Comparison of ENCODE assay signal across 11 cellular contexts in genomic region chr4:7971881-7972500, GRCh38. TPM values are rescaled to one million over a fixed set of nuclear protein-coding genes. Genes with fewer than 3 reads are reported as not detected.
DNase-seq lines count a peak whose midpoint lies in the region; ATAC-seq and TF ChIP-seq lines count a peak whose summit lies in the region.
"Had no signal": no experiment of that assay in that cellular context is flagged by ENCODE, and none has a peak within 500 bp of the region (broad histone marks: within the 10 kb centered on the region; RNA-seq: fewer than 3 reads in every experiment).

No MANE protein-coding gene starts in this region.

- peak overlapping the region; percentile 82 for H3K27ac Mint-ChIP-seq in CD8-positive, alpha-beta T cell
- H3K27ac Mint-ChIP-seq in MCF 10A (ENCODE audit: low read depth, unreplicated experiment): peak overlapping the region; percentile 79
- peak overlapping the region; percentile 15 to 100 (median 77) for H3K27ac Mint-ChIP-seq in naive thymus-derived CD4-positive, alpha-beta T cell
- no peak overlapping the region for H3K27ac Mint-ChIP-seq in endothelial cell (ENCODE audit: unreplicated experiment)
- H3K27ac Mint-ChIP-seq: activated B cell treated with CpG ODN at 0.5 μM for 24 hours had no signal

- H3K27me3 ChIP-seq in CD8-positive, alpha-beta T cell (ENCODE audit: insufficient read depth, low read length): no peaks in the 10 kb centered on the region
- no peaks in the 10 kb centered on the region for H3K27me3 ChIP-seq in naive thymus-derived CD4-positive, alpha-beta T cell (ENCODE audit: control insufficient read depth in 2 of 2, insufficient read depth in 2 of 2, low read length in 2 of 2)

- H3K4me1 ChIP-seq in CD8-positive, alpha-beta T cell (ENCODE audit: insufficient read depth, low read length): peaks cover 46% of the 10 kb centered on the region
- peaks cover 21 to 40% of the 10 kb centered on the region in 2 donors for H3K4me1 ChIP-seq in naive thymus-derived CD4-positive, alpha-beta T cell (ENCODE audit: control insufficient read depth in 2 of 2, insufficient read depth in 2 of 2, low read length in 2 of 2)

- no peak overlapping the region for H3K4me3 ChIP-seq in CD8-positive, alpha-beta T cell (ENCODE audit: low read depth, low read length)
- H3K4me3 ChIP-seq in naive thymus-derived CD4-positive, alpha-beta T cell (ENCODE audit: low read length): no peak overlapping the region

- no TSS peak for BruUV-seq in MCF 10A (replicated peaks; lab: Mats Ljungman, UMichigan)

- H3K4me3 Mint-ChIP-seq in CD8-positive, alpha-beta T cell: no peak overlapping the region
- no peak overlapping the region for H3K4me3 Mint-ChIP-seq in MCF 10A (ENCODE audit: unreplicated experiment)
- H3K4me3 Mint-ChIP-seq in naive thymus-derived CD4-positive, alpha-beta T cell: peak overlapping the region in 9 of 10 donors; percentile 7 to 100 (median 58)
- H3K4me3 Mint-ChIP-seq in endothelial cell (ENCODE audit: unreplicated experiment): no peak overlapping the region
- H3K4me3 Mint-ChIP-seq: activated B cell treated with CpG ODN at 0.5 μM for 24 hours had no signal

- CTCF ChIA-PET in CD8-positive, alpha-beta T cell (lab: Charles Lee): interaction anchor here (1.3 to 2.0 kb wide), 2 partner anchors 15 to 128 kb away, joined by 3 to 5 read pairs; no protein-coding TSS in a partner anchor
- CTCF ChIA-PET in MCF 10A (lab: Yijun Ruan, JAX): no interaction called here
- CTCF ChIA-PET in naive thymus-derived CD4-positive, alpha-beta T cell (lab: Charles Lee): no interaction called here

- H3K27ac ChIP-seq in CD8-positive, alpha-beta T cell (ENCODE audit: low read depth, low read length): peak overlapping the region; percentile 27
- no peak overlapping the region for H3K27ac ChIP-seq in naive thymus-derived CD4-positive, alpha-beta T cell (ENCODE audit: low read depth, low read length)

- TF ChIP-seq CTCF in CD8-positive, alpha-beta T cell (IDR thresholded peaks at IDR 0.05): no peak
- TF ChIP-seq CTCF in MCF 10A (IDR thresholded peaks at IDR 0.05; ENCODE audit: unreplicated experiment): no peak
- TF ChIP-seq CTCF in endothelial cell (IDR thresholded peaks at IDR 0.05; ENCODE audit: unreplicated experiment): no peak

- no peaks in the 10 kb centered on the region for H3K27me3 Mint-ChIP-seq in CD8-positive, alpha-beta T cell (ENCODE audit: low read depth)
- no peaks in the 10 kb centered on the region for H3K27me3 Mint-ChIP-seq in MCF 10A (ENCODE audit: insufficient read depth, unreplicated experiment)
- H3K27me3 Mint-ChIP-seq in naive thymus-derived CD4-positive, alpha-beta T cell: peaks cover 0 to 3% (median 0%) of the 10 kb centered on the region in 5 donors
- H3K27me3 Mint-ChIP-seq in endothelial cell (ENCODE audit: unreplicated experiment): peaks cover 11% of the 10 kb centered on the region

- H3K9me3 ChIP-seq in CD8-positive, alpha-beta T cell (ENCODE audit: low read length): no peaks in the 10 kb centered on the region
- H3K9me3 ChIP-seq in naive thymus-derived CD4-positive, alpha-beta T cell (ENCODE audit: control insufficient read depth in 2 of 3, low read length in 3 of 3): no peaks in the 10 kb centered on the region

- DNase-seq in CD8-positive, alpha-beta T cell: no peak
- peak; percentile 20 for DNase-seq in NCI-H226
- peak; percentile 36 for DNase-seq in MCF 10A (ENCODE audit: unreplicated experiment)
- DNase-seq in naive thymus-derived CD4-positive, alpha-beta T cell: no peak
- no peak for DNase-seq in endothelial cell (ENCODE audit: low spot score)
- DNase-seq in amniotic stem cell (lab: John Stamatoyannopoulos, UW): no peak
- DNase-seq in LoVo (ENCODE audit: low spot score): no peak
- no peak for DNase-seq in midbrain (lab: John Stamatoyannopoulos, UW)
- DNase-seq: activated B cell treated with CpG ODN at 0.5 μM for 24 hours, DMS153, GOT3 had no signal

- no peaks in the 10 kb centered on the region for H3K36me3 ChIP-seq in CD8-positive, alpha-beta T cell (ENCODE audit: insufficient read depth, low read length)
- no peaks in the 10 kb centered on the region for H3K36me3 ChIP-seq in naive thymus-derived CD4-positive, alpha-beta T cell (ENCODE audit: control insufficient read depth in 2 of 3, insufficient read depth in 3 of 3, low read length in 3 of 3)

- ATAC-seq in CD8-positive, alpha-beta T cell: no peak
- ATAC-seq in naive thymus-derived CD4-positive, alpha-beta T cell: no peak

- POLR2A ChIA-PET in CD8-positive, alpha-beta T cell (lab: Charles Lee): no interaction called here
- POLR2A ChIA-PET in MCF 10A (lab: Yijun Ruan, JAX): no interaction called here
- POLR2A ChIA-PET in naive thymus-derived CD4-positive, alpha-beta T cell (lab: Charles Lee): interaction anchor here (0.6 to 1.6 kb wide), 2 partner anchors 32 to 128 kb away, joined by 3 read pairs; partner anchors contain the start of gene AFAP1

- intact Hi-C loops in CD8-positive, alpha-beta T cell (cut with DNase I, micrococcal nuclease): loop anchor here in 1 of 2 experiments (5.0 kb wide), 1 partner anchor 35 kb away; the partner anchor contains the start of gene AFAP1
- intact Hi-C loops in MCF 10A (cut with micrococcal nuclease): no loop called here
- intact Hi-C loops in naive thymus-derived CD4-positive, alpha-beta T cell (cut with micrococcal nuclease): loop anchor here in 1 of 2 donors (5.0 kb wide), 1 partner anchor 170 kb away; no protein-coding TSS in a partner anchor

- H3K4me1 Mint-ChIP-seq in CD8-positive, alpha-beta T cell (ENCODE audit: low read depth): peaks cover 32% of the 10 kb centered on the region
- H3K4me1 Mint-ChIP-seq in MCF 10A (ENCODE audit: insufficient read depth, unreplicated experiment): peaks cover 51% of the 10 kb centered on the region
- H3K4me1 Mint-ChIP-seq in naive thymus-derived CD4-positive, alpha-beta T cell: peaks cover 24 to 67% (median 37%) of the 10 kb centered on the region in 7 donors
- peaks cover 30% of the 10 kb centered on the region for H3K4me1 Mint-ChIP-seq in endothelial cell (ENCODE audit: unreplicated experiment)

- H3K9me3 Mint-ChIP-seq in CD8-positive, alpha-beta T cell: no peaks in the 10 kb centered on the region
- H3K9me3 Mint-ChIP-seq in MCF 10A (ENCODE audit: unreplicated experiment) (no peaks in the 10 kb centered on the region), endothelial cell (ENCODE audit: unreplicated experiment) (no peaks in the 10 kb centered on the region)
- peaks cover 0 to 6% (median 0%) of the 10 kb centered on the region in 11 donors for H3K9me3 Mint-ChIP-seq in naive thymus-derived CD4-positive, alpha-beta T cell

- peaks cover 3% of the 10 kb centered on the region for H3K36me3 Mint-ChIP-seq in CD8-positive, alpha-beta T cell
- H3K36me3 Mint-ChIP-seq in MCF 10A (ENCODE audit: insufficient read depth, unreplicated experiment): peaks cover 5% of the 10 kb centered on the region
- peaks cover 0 to 28% (median 0%) of the 10 kb centered on the region in 5 donors for H3K36me3 Mint-ChIP-seq in naive thymus-derived CD4-positive, alpha-beta T cell
- peaks cover 8% of the 10 kb centered on the region for H3K36me3 Mint-ChIP-seq in endothelial cell (ENCODE audit: low read depth, unreplicated experiment)

RNA-seq across cellular contexts. Expression of gene AFAP1, which starts 32.3 kb away (rescaled TPM):
- 10 to 100 TPM; 13.4 to 13.9 TPM for total RNA-seq in CD8-positive, alpha-beta T cell
- total RNA-seq in MCF 10A (2022) (22.5 and 29.4 TPM in 2 replicates), endothelial cell (ENCODE audit: unreplicated experiment) (27.8 TPM)
- 10 to 100 TPM in 3 of 5 experiments, 1 to 10 TPM in 2; 8.6 to 27.2 (median 13.3) TPM for total RNA-seq in naive thymus-derived CD4-positive, alpha-beta T cell
- polyA plus RNA-seq in naive thymus-derived CD4-positive, alpha-beta T cell: 1 to 10 TPM; 2.2 to 7.4 TPM

Comparison
In these comparisons a context has a peak if more than half of its experiments do, and no peak if none do; other contexts are left out.
1. DNase-seq: peak in NCI-H226 (single experiment) and MCF 10A (single experiment); none in CD8-positive, alpha-beta T cell (0 of 7), naive thymus-derived CD4-positive, alpha-beta T cell (0 of 9), endothelial cell (single experiment), amniotic stem cell (single experiment), LoVo (single experiment) and midbrain (single experiment).
2. H3K4me3 Mint-ChIP-seq: peak in naive thymus-derived CD4-positive, alpha-beta T cell (9 of 10); none in CD8-positive, alpha-beta T cell (single experiment), MCF 10A (single experiment) and endothelial cell (single experiment).